9 cellular contexts compared by ENCODE assay signal in the genomic region with DNA sequence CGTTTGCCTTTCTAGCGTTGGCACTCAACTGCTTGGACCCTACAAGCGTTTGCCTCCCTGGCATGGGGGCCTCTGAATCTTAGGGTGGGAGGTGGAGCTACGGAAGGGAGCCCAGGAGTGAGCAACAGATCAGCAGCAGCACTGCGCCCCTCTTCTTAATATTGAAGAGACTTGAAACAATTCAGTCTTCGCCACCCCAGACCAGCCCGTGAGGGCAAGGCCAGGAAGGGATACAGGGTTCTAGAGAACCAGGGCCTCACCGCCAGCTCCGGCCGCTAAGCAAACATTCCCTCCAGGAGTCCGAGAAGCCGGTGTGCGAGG. TPM values are rescaled to one million over a fixed set of nuclear protein-coding genes. Genes with fewer than 3 reads are reported as not detected.
DNase-seq lines count a peak whose midpoint lies in the region; ATAC-seq and TF ChIP-seq lines count a peak whose summit lies in the region.
"Had no signal": no experiment of that assay in that cellular context is flagged by ENCODE, and none has a peak within 500 bp of the region (broad histone marks: within the 10 kb centered on the region; RNA-seq: fewer than 3 reads in every experiment).

No MANE protein-coding gene starts in this region.

- no peaks in the 10 kb centered on the region for H3K9me3 Mint-ChIP-seq in Caco-2 (ENCODE audit: unreplicated experiment)
- H3K9me3 Mint-ChIP-seq in progenitor cell of endocrine pancreas (ENCODE audit: low read depth) = no peaks in the 10 kb centered on the region

- BruUV-seq in Caco-2 (replicated peaks; lab: Mats Ljungman, UMichigan) (TSS peak; percentile 72), Panc1 (replicated peaks; lab: Mats Ljungman, UMichigan) (no TSS peak)

- H3K27ac Mint-ChIP-seq in Caco-2 (ENCODE audit: unreplicated experiment) (peak overlapping the region; percentile 97), progenitor cell of endocrine pancreas (peak overlapping the region; percentile 100)

- H3K4me1 ChIP-seq in Caco-2 (peaks cover 38% of the 10 kb centered on the region), Panc1 (ENCODE audit: control insufficient read depth, insufficient read depth, low read length) (peaks cover 59% of the 10 kb centered on the region), gastroesophageal sphincter (peaks cover 0 to 56% (median 16%) of the 10 kb centered on the region in 3 donors)

- peak overlapping the region; percentile 99 for H3K4me3 Mint-ChIP-seq in Caco-2 (ENCODE audit: unreplicated experiment)
- peak overlapping the region; percentile 90 for H3K4me3 Mint-ChIP-seq in progenitor cell of endocrine pancreas (ENCODE audit: low read depth)

- POLR2A ChIA-PET in Caco-2 (lab: Charles Lee) = interaction anchor here (1.0 kb wide), 1 partner anchor 13 kb away, joined by 3 read pairs; no protein-coding TSS in a partner anchor
- POLR2A ChIA-PET in Panc1 (lab: Charles Lee) = interaction anchor here (0.6 to 1.2 kb wide), 2 partner anchors 13 to 14 kb away, joined by 4 to 8 read pairs; no protein-coding TSS in a partner anchor

- H3K27me3 ChIP-seq in Caco-2 (replicated peaks; ENCODE audit: control insufficient read depth, insufficient read depth, low read length) (no peaks in the 10 kb centered on the region), Panc1 (ENCODE audit: control insufficient read depth, insufficient read depth, low read length) (no peaks in the 10 kb centered on the region), gastroesophageal sphincter (peaks cover 21% of the 10 kb centered on the region)

- peaks cover 26% of the 10 kb centered on the region for H3K4me1 Mint-ChIP-seq in Caco-2 (ENCODE audit: low read depth, unreplicated experiment)
- peaks cover 49% of the 10 kb centered on the region for H3K4me1 Mint-ChIP-seq in progenitor cell of endocrine pancreas (ENCODE audit: low read depth)

- H3K36me3 ChIP-seq in Caco-2 (ENCODE audit: control insufficient read depth, insufficient read depth, low read length) = no peaks in the 10 kb centered on the region
- H3K36me3 ChIP-seq in Panc1 (ENCODE audit: control insufficient read depth, insufficient read depth, low read length) = no peaks in the 10 kb centered on the region; the same call in 1 of the 2 replicates
- no peaks in the 10 kb centered on the region for H3K36me3 ChIP-seq in gastroesophageal sphincter

- intact Hi-C loops in Caco-2 (cut with micrococcal nuclease; ENCODE audit: unreplicated experiment) = loop anchor here (1.0 to 2.0 kb wide), 3 partner anchors 10 to 52 kb away; no protein-coding TSS in a partner anchor
- intact Hi-C loops in Panc1 (cut with micrococcal nuclease; ENCODE audit: unreplicated experiment) = no loop called here

- ATAC-seq in Panc1 (no peak), gastroesophageal sphincter (no peak), GM18511 (IDR thresholded peaks at IDR 0.05; ENCODE audit: unreplicated experiment) (no peak), GM18870 (IDR thresholded peaks at IDR 0.05; ENCODE audit: unreplicated experiment) (no peak)

- H3K4me3 ChIP-seq in Caco-2 (ENCODE audit: low read depth, low read length) (peak overlapping the region; percentile 50), Panc1 (ENCODE audit: low read depth in 2 of 2, low read length in 2 of 2) (peak overlapping the region; percentile 54 to 73), gastroesophageal sphincter (peak overlapping the region; percentile 48 to 67)

- peak overlapping the region; percentile 84 for H3K27ac ChIP-seq in Panc1 (ENCODE audit: low read length)
- H3K27ac ChIP-seq in gastroesophageal sphincter = peak overlapping the region; percentile 66 to 92 (median 88)

- H3K9me3 ChIP-seq in Caco-2 = no peaks in the 10 kb centered on the region
- no peaks in the 10 kb centered on the region for H3K9me3 ChIP-seq in Panc1 (ENCODE audit: control insufficient read depth, insufficient read depth, low read depth, low read length)
- H3K9me3 ChIP-seq in gastroesophageal sphincter = no peaks in the 10 kb centered on the region

- no peak for DNase-seq in Caco-2
- no peak for DNase-seq in Panc1 (ENCODE audit: low read depth, low spot score)
- no peak for DNase-seq in progenitor cell of endocrine pancreas (ENCODE audit: low spot score, unreplicated experiment)
- no peak for DNase-seq in germinal center (ENCODE audit: low spot score)
- no peak for DNase-seq in NCI-H2081 (lab: John Stamatoyannopoulos, UW)
- DNase-seq: amniotic stem cell had no signal

- H3K36me3 Mint-ChIP-seq in Caco-2 (ENCODE audit: insufficient read depth, unreplicated experiment) = peaks cover 13% of the 10 kb centered on the region
- H3K36me3 Mint-ChIP-seq in progenitor cell of endocrine pancreas (ENCODE audit: insufficient read depth) = no peaks in the 10 kb centered on the region

- no peak for TF ChIP-seq CTCF in Caco-2 (IDR thresholded peaks at IDR 0.05; ENCODE audit: insufficient read depth in 1 of 2, low read depth in 1 of 2, low read length in 1 of 2, severe bottlenecking in 1 of 2, unreplicated experiment in 1 of 2)
- TF ChIP-seq CTCF in Panc1 (IDR thresholded peaks at IDR 0.05) = no peak
- no peak for TF ChIP-seq CTCF in gastroesophageal sphincter (IDR thresholded peaks at IDR 0.05)
- no peak for TF ChIP-seq CTCF in progenitor cell of endocrine pancreas (IDR thresholded peaks at IDR 0.05; ENCODE audit: unreplicated experiment)

- in situ Hi-C loops in Panc1 (cut with HindIII; ENCODE audit: low pct_unique_long_range_greater_than_20kb, low sequenced_read_pairs) = no loop called here

- TF ChIP-seq POLR2A in gastroesophageal sphincter (IDR thresholded peaks at IDR 0.05) = no peak

- no peak for TF ChIP-seq EP300 in gastroesophageal sphincter (IDR thresholded peaks at IDR 0.05)

- CTCF ChIA-PET in Caco-2 (lab: Charles Lee) = interaction anchor here (0.6 to 1.6 kb wide), 6 partner anchors 13 to 122 kb away, joined by 3 to 7 read pairs (median 4); no protein-coding TSS in a partner anchor
- CTCF ChIA-PET in Panc1 (lab: Charles Lee) = interaction anchor here (0.6 kb wide), 1 partner anchor 89 kb away, joined by 3 read pairs; no protein-coding TSS in a partner anchor

- H3K27me3 Mint-ChIP-seq in Caco-2 (ENCODE audit: insufficient read depth, unreplicated experiment) = no peaks in the 10 kb centered on the region
- no peaks in the 10 kb centered on the region for H3K27me3 Mint-ChIP-seq in progenitor cell of endocrine pancreas

- WGBS in gastroesophageal sphincter (ENCODE audit: low coverage in 1 of 2), 2 donors = 40% methylated on average over 1 of the region's 13 CpGs; no CpG with 5 or more reads in 1 of the 2 donors

RNA-seq across cellular contexts. Expression of a gene that starts 1.5 kb away (rescaled TPM):
- total RNA-seq in Caco-2 (2022) (75.0 and 83.2 TPM in 2 replicates), Panc1 (2021; ENCODE audit: unreplicated experiment) (57.1 TPM), gastroesophageal sphincter (10 to 100 TPM; 11.3 to 27.2 (median 14.3) TPM), progenitor cell of endocrine pancreas (182 and 207 TPM in 2 replicates)
- 49.5 TPM for polyA plus RNA-seq in Panc1 (2012; ENCODE audit: insufficient read length)

RNA-seq across cellular contexts. Expression of a gene that starts 36.1 kb away (rescaled TPM):
- total RNA-seq in Caco-2 (2022) = not detected in 2 replicates
- 0.21 TPM for total RNA-seq in Panc1 (2021; ENCODE audit: unreplicated experiment)
- polyA plus RNA-seq in Panc1 (2012; ENCODE audit: insufficient read length) = not detected
- 1 to 10 TPM; 2.0 to 5.8 (median 3.1) TPM for total RNA-seq in gastroesophageal sphincter
- 3.9 and 4.5 TPM in 2 replicates for total RNA-seq in progenitor cell of endocrine pancreas
